Comparison of ENCODE assay signal across 22 cellular contexts in the genomic region with DNA sequence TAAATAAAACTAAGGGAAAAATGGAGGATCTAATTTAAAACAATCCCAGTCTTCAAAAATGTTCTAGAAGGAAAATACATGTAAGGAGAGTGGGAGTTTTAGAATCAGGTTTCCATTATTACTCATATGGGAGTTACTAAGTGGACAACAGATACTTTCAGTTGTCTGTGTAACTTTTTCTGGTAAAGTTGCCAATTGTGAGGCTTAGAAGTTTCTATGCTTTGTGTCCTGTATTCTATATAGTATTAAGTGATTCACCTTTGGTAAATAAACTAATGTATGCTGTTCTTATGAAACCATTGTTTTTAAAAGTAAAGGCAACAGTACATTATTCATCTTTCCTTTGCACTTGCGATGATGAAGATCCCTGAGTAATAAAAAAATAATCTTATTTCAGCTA.
"Had no signal": no experiment of that assay in that cellular context is flagged by ENCODE, and none has a peak within 500 bp of the region (broad histone marks: within the 10 kb centered on the region; RNA-seq: fewer than 3 reads in every experiment).

No MANE protein-coding gene starts in this region.

- H3K4me1 ChIP-seq: left lung, neural progenitor cell, parathyroid adenoma, right lobe of liver, thyroid gland, vagina had no signal

- H3K4me2 ChIP-seq: neural progenitor cell had no signal

- DNase-seq: effector CD4-positive, alpha-beta T cell; endodermal cell; erythroblast; left cardiac atrium; left lung; mesendoderm; midbrain; naive thymus-derived CD4-positive, alpha-beta T cell; right lobe of liver; small intestine; stimulated activated CD4-positive, alpha-beta T cell treated with anti-CD3 and anti-CD28 coated beads, Interleukin-12 subunit alpha, Interleukin-12 subunit beta, amount 100 ng/mL, for 4 hours; stimulated activated CD4-positive, alpha-beta T cell treated with anti-CD3 and anti-CD28 coated beads, Interleukin-1b, Interleukin-23, amount 100 ng/mL, for 48 hours; stimulated activated CD4-positive, alpha-beta T cell treated with anti-CD3 and anti-CD28 coated beads, Interleukin-4, amount 100 ng/mL, for 1 hour; stimulated activated CD8-positive, alpha-beta memory T cell treated with anti-CD3 and anti-CD28 coated beads, Interleukin-4, amount 100 ng/mL, for 48 hours; stimulated activated naive CD4-positive, alpha-beta T cell; stimulated activated naive CD8-positive, alpha-beta T cell treated with anti-CD3 and anti-CD28 coated beads, Interleukin-15, amount 100 ng/mL, for 72 hours; thyroid gland; trophoblast cell had no signal

- H3K36me3 ChIP-seq: left lung, neural progenitor cell, right lobe of liver, thyroid gland, vagina had no signal

- H2AFZ ChIP-seq: neural progenitor cell, parathyroid adenoma had no signal

- H3K4me3 ChIP-seq: coronary artery, left lung, neural progenitor cell, right lobe of liver, thyroid gland, vagina had no signal

- H3K9me3 ChIP-seq: left lung, right lobe of liver, thyroid gland, vagina had no signal

- H3K27me3 ChIP-seq: left lung, neural progenitor cell, right lobe of liver, thyroid gland, vagina had no signal

- H3K27ac ChIP-seq: coronary artery, left lung, neural progenitor cell, parathyroid adenoma, right lobe of liver, thyroid gland, vagina had no signal

- H3K79me2 ChIP-seq: parathyroid adenoma had no signal

- ATAC-seq: left cardiac atrium; left lung; naive thymus-derived CD4-positive, alpha-beta T cell; right lobe of liver; stimulated activated naive CD8-positive, alpha-beta T cell treated with anti-CD3 and anti-CD28 coated beads, Interleukin-15, amount 100 ng/mL, for 72 hours had no signal

- H3K9ac ChIP-seq: neural progenitor cell, parathyroid adenoma had no signal
